ENCODE assay signal across 8 cellular contexts in the genomic region with DNA sequence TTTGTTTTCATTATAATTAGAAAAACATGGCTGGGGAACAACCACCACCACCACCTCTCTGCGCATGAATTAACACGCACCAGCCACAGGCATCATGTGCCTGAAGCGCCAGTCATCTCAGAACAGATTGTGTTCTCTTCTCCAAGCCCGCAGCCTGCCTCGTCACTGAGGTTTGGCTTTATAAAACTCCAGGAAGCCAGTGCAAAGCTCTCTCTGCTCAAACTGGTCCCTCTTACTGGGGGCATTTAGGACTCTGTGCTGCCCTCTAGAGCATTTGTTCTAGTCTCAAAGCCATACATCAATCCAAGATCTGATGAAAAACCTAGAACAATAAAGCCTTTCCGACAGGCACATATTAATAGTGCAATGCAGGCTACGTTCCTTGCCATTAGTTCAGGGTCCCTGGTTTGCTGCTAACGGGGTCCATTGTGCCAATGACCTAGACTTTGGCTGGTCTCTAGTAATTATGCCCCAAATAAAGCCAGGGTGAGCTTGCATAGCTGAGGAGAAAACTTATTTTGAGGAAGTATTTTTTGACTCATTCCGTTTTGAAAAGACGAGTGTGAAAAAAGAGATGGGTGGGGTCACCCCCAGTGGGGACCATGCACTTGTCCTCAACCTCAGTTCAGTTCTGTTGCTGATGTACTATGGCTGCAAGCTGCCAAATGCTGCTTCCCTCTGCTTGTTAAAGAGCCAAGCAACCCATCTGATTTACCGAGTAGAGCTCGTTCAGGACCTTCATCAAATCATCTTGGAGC.
A peak's percentile ranks its signal among the peaks of the same experiment; 100 is the strongest.
DNase-seq lines count a peak whose midpoint lies in the region; ATAC-seq, FAIRE-seq and TF ChIP-seq lines count a peak whose summit lies in the region.
"Not testable (repeated sequence)": the region's sequence is repeated elsewhere in the genome, so short reads cannot be mapped to it uniquely, and the experiment has no call there.

No MANE protein-coding gene starts in this region.

- TF ChIP-seq CTCF in CD8-positive, alpha-beta T cell (IDR thresholded peaks at IDR 0.05); K562 (IDR thresholded peaks at IDR 0.05 in 2 of 3, conservative IDR thresholded peaks at IDR 0.05 in 1 of 3; ENCODE audit: insufficient read depth in 2 of 3, low read depth in 1 of 3, low read length in 3 of 3): not testable (repeated sequence)
- TF ChIP-seq CTCF in neural progenitor cell (IDR thresholded peaks at IDR 0.05) = peak; percentile 24

- not testable (repeated sequence) for H3K4me2 ChIP-seq in K562 (ENCODE audit: insufficient read depth, low read length); neural progenitor cell

- H3K9me1 ChIP-seq in K562 (ENCODE audit: control insufficient read depth, insufficient read depth, low read length) = not testable (repeated sequence)

- WGBS in K562 (ENCODE audit: insufficient coverage, low coverage, missing lambda C conversion rate) = no CpG with 5 or more reads among the region's 12 CpGs

- not testable (repeated sequence) for H3K4me1 ChIP-seq in CD8-positive, alpha-beta T cell (ENCODE audit: insufficient read depth, low read length); K562 (replicated peaks in 1 of 2; ENCODE audit: control insufficient read depth in 2 of 2, insufficient read depth in 2 of 2, low read length in 2 of 2); neural progenitor cell

- in situ Hi-C loops in K562 (cut with MboI) = not testable (repeated sequence)

- H3K9me3 ChIP-seq in CD8-positive, alpha-beta T cell (ENCODE audit: low read length); K562 (replicated peaks; ENCODE audit: control insufficient read depth, insufficient read depth, low read depth, low read length); neural progenitor cell (ENCODE audit: low read depth): not testable (repeated sequence)

- H3K27me3 Mint-ChIP-seq in CD8-positive, alpha-beta T cell (ENCODE audit: low read depth); activated CD4-positive, alpha-beta T cell treated with anti-CD3 and anti-CD28 coated beads, Interleukin-2, amount 10 ng/mL, durations not matched to agents 24 days and 14 days; neural progenitor cell (ENCODE audit: insufficient read depth, low read depth): not testable (repeated sequence)

- not testable (repeated sequence) for H4K20me1 ChIP-seq in K562 (replicated peaks; ENCODE audit: control insufficient read depth, insufficient read depth, low read length); neural progenitor cell (ENCODE audit: low read depth)

- H3K9ac ChIP-seq in K562 (ENCODE audit: insufficient read depth in 1 of 2, low read depth in 2 of 2, low read length in 2 of 2); neural progenitor cell: not testable (repeated sequence)

- H3K9me3 Mint-ChIP-seq in CD8-positive, alpha-beta T cell; activated CD4-positive, alpha-beta T cell treated with anti-CD3 and anti-CD28 coated beads, Interleukin-2, amount 10 ng/mL, durations not matched to agents 24 days and 14 days; neural progenitor cell: not testable (repeated sequence)

- not testable (repeated sequence) for BruUV-seq in K562 (replicated peaks; lab: Mats Ljungman, UMichigan)

- intact Hi-C loops in CD8-positive, alpha-beta T cell (cut with DNase I, micrococcal nuclease); activated CD4-positive, alpha-beta T cell treated with anti-CD3 and anti-CD28 coated beads, Interleukin-2, amount 10 ng/mL, durations not matched to agents 24 days and 14 days (cut with micrococcal nuclease); K562 (cut with micrococcal nuclease); left ventricle myocardium superior (cut with micrococcal nuclease): not testable (repeated sequence)

- not testable (repeated sequence) for H3K4me3 ChIP-seq in CD8-positive, alpha-beta T cell (ENCODE audit: low read depth, low read length); K562; neural progenitor cell

- H3K36me3 Mint-ChIP-seq in CD8-positive, alpha-beta T cell; activated CD4-positive, alpha-beta T cell treated with anti-CD3 and anti-CD28 coated beads, Interleukin-2, amount 10 ng/mL, durations not matched to agents 24 days and 14 days (ENCODE audit: low read depth); neural progenitor cell: not testable (repeated sequence)

- not testable (repeated sequence) for H3K4me1 Mint-ChIP-seq in CD8-positive, alpha-beta T cell (ENCODE audit: low read depth); activated CD4-positive, alpha-beta T cell treated with anti-CD3 and anti-CD28 coated beads, Interleukin-2, amount 10 ng/mL, durations not matched to agents 24 days and 14 days; neural progenitor cell

- not testable (repeated sequence) for H3K27me3 ChIP-seq in CD8-positive, alpha-beta T cell (ENCODE audit: insufficient read depth, low read length); K562 (ENCODE audit: control insufficient read depth in 2 of 2, insufficient read depth in 2 of 2, low read length in 2 of 2); neural progenitor cell

- H3K4me3 Mint-ChIP-seq in CD8-positive, alpha-beta T cell; activated CD4-positive, alpha-beta T cell treated with anti-CD3 and anti-CD28 coated beads, Interleukin-2, amount 10 ng/mL, durations not matched to agents 24 days and 14 days; neural progenitor cell: not testable (repeated sequence)

- FAIRE-seq in K562 (lab: Jason Lieb, UNC) = not testable (repeated sequence)

- not testable (repeated sequence) for H3K27ac ChIP-seq in CD8-positive, alpha-beta T cell (ENCODE audit: low read depth, low read length); K562 (ENCODE audit: extremely low read depth, low read depth, low read length); neural progenitor cell

- not testable (repeated sequence) for TF ChIP-seq RAD21 in K562 (CRISPR knock-in tag; conservative IDR thresholded peaks at IDR 0.05 in 1 of 2, IDR thresholded peaks at IDR 0.05 in 1 of 2)

- ATAC-seq in CD8-positive, alpha-beta T cell = peak; percentile 81
- ATAC-seq in GM21381 (IDR thresholded peaks at IDR 0.05; ENCODE audit: unreplicated experiment) = peak; percentile 58
- ATAC-seq in HG02642 (IDR thresholded peaks at IDR 0.05; ENCODE audit: poor library complexity, unreplicated experiment) = peak; percentile 80
- ATAC-seq in HG03378 (IDR thresholded peaks at IDR 0.05; ENCODE audit: unreplicated experiment) = peak; percentile 74
- peak; percentile 17 for ATAC-seq in K562
- ATAC-seq in left ventricle myocardium superior = peak; percentile 24

- H3K36me3 ChIP-seq in CD8-positive, alpha-beta T cell (ENCODE audit: insufficient read depth, low read length); K562 (ENCODE audit: control insufficient read depth, insufficient read depth, low read length); neural progenitor cell: not testable (repeated sequence)

- not testable (repeated sequence) for TF ChIP-seq EP300 in K562 (IDR thresholded peaks at IDR 0.05; ENCODE audit: low read length)

- CTCF ChIA-PET in CD8-positive, alpha-beta T cell (lab: Charles Lee); K562 (lab: Yijun Ruan, JAX; ENCODE audit: low intra/inter-chr PET ratio): not testable (repeated sequence)

- POLR2A ChIA-PET in CD8-positive, alpha-beta T cell (lab: Charles Lee); K562 (lab: Yijun Ruan, JAX): not testable (repeated sequence)

- H3K27ac Mint-ChIP-seq in CD8-positive, alpha-beta T cell; activated CD4-positive, alpha-beta T cell treated with anti-CD3 and anti-CD28 coated beads, Interleukin-2, amount 10 ng/mL, durations not matched to agents 24 days and 14 days; neural progenitor cell: not testable (repeated sequence)

- not testable (repeated sequence) for H3F3A ChIP-seq in neural progenitor cell (ENCODE audit: low read depth)

- not testable (repeated sequence) for H3K79me2 ChIP-seq in K562 (ENCODE audit: control insufficient read depth, insufficient read depth, low read length); neural progenitor cell (ENCODE audit: low read depth)

- not testable (repeated sequence) for TF ChIP-seq POLR2A in K562 (conservative IDR thresholded peaks at IDR 0.05)

- H2AFZ ChIP-seq in K562 (ENCODE audit: low read depth, low read length); neural progenitor cell (replicated peaks): not testable (repeated sequence)

- not testable (repeated sequence) for DNase-seq in CD8-positive, alpha-beta T cell; K562 (ENCODE audit: extremely low read depth in 1 of 4, low spot score in 3 of 4); left ventricle myocardium superior; neural progenitor cell (ENCODE audit: low spot score)
- DNase-seq in activated CD4-positive, alpha-beta T cell treated with anti-CD3 and anti-CD28 coated beads, Interleukin-2, amount 10 ng/mL, durations not matched to agents 24 days and 14 days = peak; percentile 75

Comparison
In these comparisons a context has a peak if more than half of its experiments do, and no peak if none do; other contexts are left out.
1. ATAC-seq: peak in every context shown above with its lines; median percentile 81 in CD8-positive, alpha-beta T cell; 80 in HG02642; 74 in HG03378; 58 in GM21381; 24 in left ventricle myocardium superior; 17 in K562.